23 cellular contexts compared by ENCODE assay signal in genomic region chr2:241629762-241630435, GRCh38. TPM values are rescaled to one million over a fixed set of nuclear protein-coding genes. Genes with fewer than 3 reads are reported as not detected.
DNase-seq lines count a peak whose midpoint lies in the region; ATAC-seq, FAIRE-seq and TF ChIP-seq lines count a peak whose summit lies in the region.
"Had no signal": no experiment of that assay in that cellular context is flagged by ENCODE, and none has a peak within 500 bp of the region (broad histone marks: within the 10 kb centered on the region; RNA-seq: fewer than 3 reads in every experiment).

No MANE protein-coding gene starts in this region.

- DNase-seq in GM23338 (ENCODE audit: low spot score) (no peak), amniotic epithelial cell (ENCODE audit: low read depth) (peak; percentile 24), fibroblast of peridontal ligament (ENCODE audit: extremely low read depth) (peak; percentile 47), SKM-1 (lab: John Stamatoyannopoulos, UW; ENCODE audit: unreplicated experiment) (no peak), GM12892 (ENCODE audit: insufficient read length) (no peak)
- DNase-seq in naive thymus-derived CD4-positive, alpha-beta T cell = no peak
- DNase-seq: activated CD4-positive, alpha-beta memory T cell treated with anti-CD3 and anti-CD28 coated beads, Interleukin-2, amount 10 ng/mL, durations not matched to agents 7 days and 5 days; activated T-cell treated with anti-CD3 and anti-CD28 coated beads, Interleukin-2, amount 50 U/mL, for 24 hours; H7; heart left ventricle; immature natural killer cell; NCI-H2081; NCI-H510A; stimulated activated CD4-positive, alpha-beta T cell treated with anti-CD3 and anti-CD28 coated beads, Interleukin-2, amount 100 ng/mL, for 24 hours; WERI-Rb-1 had no signal

- H3K27me3 ChIP-seq in GM23338 (ENCODE audit: insufficient read depth) (no peaks in the 10 kb centered on the region), parathyroid adenoma (ENCODE audit: control insufficient read depth, insufficient read depth, low read length) (no peaks in the 10 kb centered on the region)
- no peaks in the 10 kb centered on the region for H3K27me3 ChIP-seq in naive thymus-derived CD4-positive, alpha-beta T cell (ENCODE audit: control insufficient read depth in 2 of 2, insufficient read depth in 2 of 2, low read length in 2 of 2)
- H3K27me3 ChIP-seq: breast epithelium, esophagus muscularis mucosa, heart left ventricle, vagina had no signal

- TF ChIP-seq CTCF in GM23338 (conservative IDR thresholded peaks at IDR 0.05; ENCODE audit: low read depth in 2 of 2) (no peak), parathyroid adenoma (IDR thresholded peaks at IDR 0.05) (no peak)

- CTCF ChIA-PET in naive thymus-derived CD4-positive, alpha-beta T cell (lab: Charles Lee) = no interaction called here

- no peaks in the 10 kb centered on the region for H3K9me2 ChIP-seq in GM23338 (ENCODE audit: insufficient read depth)

- peaks cover 25% of the 10 kb centered on the region for H4K20me1 ChIP-seq in GM23338 (replicated peaks; ENCODE audit: insufficient read depth)

- H3K36me3 ChIP-seq in GM23338 (ENCODE audit: insufficient read depth) = peaks cover 9% of the 10 kb centered on the region; the same call in 1 of the 2 replicates
- H3K36me3 ChIP-seq in parathyroid adenoma (ENCODE audit: control insufficient read depth, insufficient read depth, low read length) = no peaks in the 10 kb centered on the region
- peaks cover 0 to 42% (median 0%) of the 10 kb centered on the region in 3 experiments for H3K36me3 ChIP-seq in naive thymus-derived CD4-positive, alpha-beta T cell (ENCODE audit: control insufficient read depth in 2 of 3, insufficient read depth in 3 of 3, low read length in 3 of 3)

- ATAC-seq in GM23338 (no peak), HG02759 (IDR thresholded peaks at IDR 0.05; ENCODE audit: unreplicated experiment) (no peak)
- no peak for ATAC-seq in naive thymus-derived CD4-positive, alpha-beta T cell
- ATAC-seq: activated naive CD4-positive, alpha-beta T cell treated with anti-CD3 and anti-CD28 coated beads, Interleukin-2, amount 50 U/mL, for 72 hours; heart left ventricle had no signal

- peaks cover 8% of the 10 kb centered on the region for H3K27me3 Mint-ChIP-seq in GM23338 (ENCODE audit: insufficient read depth, low read depth, poor library complexity)
- no peaks in the 10 kb centered on the region for H3K27me3 Mint-ChIP-seq in naive thymus-derived CD4-positive, alpha-beta T cell
- H3K27me3 Mint-ChIP-seq: activated CD4-positive, alpha-beta memory T cell treated with anti-CD3 and anti-CD28 coated beads, Interleukin-2, amount 10 ng/mL, durations not matched to agents 7 days and 5 days; activated T-cell treated with anti-CD3 and anti-CD28 coated beads, Interleukin-2, amount 50 U/mL, for 24 hours had no signal

- POLR2A ChIA-PET in naive thymus-derived CD4-positive, alpha-beta T cell (lab: Charles Lee) = no interaction called here

- H3K4me2 ChIP-seq in GM23338 (no peak overlapping the region), parathyroid adenoma (ENCODE audit: low read length) (peak overlapping the region; percentile 32)

- no peak overlapping the region for H3K9ac ChIP-seq in parathyroid adenoma

- H3K27ac ChIP-seq in GM23338 (ENCODE audit: low read depth) (peak overlapping the region; percentile 32; the same call in 1 of the 2 replicates), parathyroid adenoma (no peak overlapping the region)
- no peak overlapping the region for H3K27ac ChIP-seq in naive thymus-derived CD4-positive, alpha-beta T cell (ENCODE audit: low read depth, low read length)
- H3K27ac ChIP-seq: breast epithelium, heart left ventricle, HL-60, vagina, WERI-Rb-1 had no signal

- no peak overlapping the region for H3K4me3 ChIP-seq in GM23338
- H3K4me3 ChIP-seq in parathyroid adenoma (ENCODE audit: low read depth, low read length) = no peak overlapping the region
- H3K4me3 ChIP-seq in naive thymus-derived CD4-positive, alpha-beta T cell (ENCODE audit: low read length) = no peak overlapping the region
- H3K4me3 ChIP-seq: breast epithelium, esophagus muscularis mucosa, heart left ventricle, vagina had no signal

- no peaks in the 10 kb centered on the region for H3K9me3 Mint-ChIP-seq in GM23338
- H3K9me3 Mint-ChIP-seq in naive thymus-derived CD4-positive, alpha-beta T cell = no peaks in the 10 kb centered on the region
- H3K9me3 Mint-ChIP-seq: activated CD4-positive, alpha-beta memory T cell treated with anti-CD3 and anti-CD28 coated beads, Interleukin-2, amount 10 ng/mL, durations not matched to agents 7 days and 5 days; activated naive CD4-positive, alpha-beta T cell treated with anti-CD3 and anti-CD28 coated beads, Interleukin-2, amount 50 U/mL, for 72 hours; activated T-cell treated with anti-CD3 and anti-CD28 coated beads, Interleukin-2, amount 50 U/mL, for 24 hours; immature natural killer cell; T-helper 1 cell treated with Interleukin-12 subunit alpha and Interleukin-12 subunit beta and Interleukin-4 antibody, amounts not matched to agents 30 μg/mL and 1 μg/mL, for 36 hours had no signal

- H3F3A ChIP-seq in GM23338 (replicated peaks; ENCODE audit: low read depth) = peaks cover 5% of the 10 kb centered on the region; the same call in 1 of the 2 replicates

- H2AFZ ChIP-seq in GM23338 (no peak overlapping the region), parathyroid adenoma (no peak overlapping the region)

- no peaks in the 10 kb centered on the region for H3K4me1 ChIP-seq in GM23338 (ENCODE audit: insufficient read depth)
- peaks cover 9% of the 10 kb centered on the region for H3K4me1 ChIP-seq in parathyroid adenoma
- no peaks in the 10 kb centered on the region for H3K4me1 ChIP-seq in naive thymus-derived CD4-positive, alpha-beta T cell (ENCODE audit: control insufficient read depth in 2 of 2, insufficient read depth in 2 of 2, low read length in 2 of 2)
- H3K4me1 ChIP-seq: breast epithelium had no signal

- no peak for TF ChIP-seq POLR2A in GM12892 (IDR thresholded peaks at IDR 0.05; ENCODE audit: low read depth, low read length)

- H3K36me3 Mint-ChIP-seq in GM23338 (ENCODE audit: low read depth) = peaks cover 29% of the 10 kb centered on the region
- H3K36me3 Mint-ChIP-seq in naive thymus-derived CD4-positive, alpha-beta T cell = peaks cover 3 to 34% (median 5%) of the 10 kb centered on the region in 5 donors

- no peak overlapping the region for H3K4me3 Mint-ChIP-seq in GM23338
- H3K4me3 Mint-ChIP-seq in naive thymus-derived CD4-positive, alpha-beta T cell = no peak overlapping the region
- H3K4me3 Mint-ChIP-seq: activated CD4-positive, alpha-beta memory T cell treated with anti-CD3 and anti-CD28 coated beads, Interleukin-2, amount 10 ng/mL, durations not matched to agents 7 days and 5 days; activated T-cell treated with anti-CD3 and anti-CD28 coated beads, Interleukin-2, amount 50 U/mL, for 24 hours; immature natural killer cell; T-helper 1 cell treated with Interleukin-12 subunit alpha and Interleukin-12 subunit beta and Interleukin-4 antibody, amounts not matched to agents 30 μg/mL and 1 μg/mL, for 36 hours had no signal

- H3K27ac Mint-ChIP-seq in GM23338 = no peak overlapping the region
- H3K27ac Mint-ChIP-seq in naive thymus-derived CD4-positive, alpha-beta T cell = peak overlapping the region in 1 of 9 donors; percentile 83
- H3K27ac Mint-ChIP-seq: activated CD4-positive, alpha-beta memory T cell treated with anti-CD3 and anti-CD28 coated beads, Interleukin-2, amount 10 ng/mL, durations not matched to agents 7 days and 5 days; activated T-cell treated with anti-CD3 and anti-CD28 coated beads, Interleukin-2, amount 50 U/mL, for 24 hours; immature natural killer cell; T-helper 1 cell treated with Interleukin-12 subunit alpha and Interleukin-12 subunit beta and Interleukin-4 antibody, amounts not matched to agents 30 μg/mL and 1 μg/mL, for 36 hours had no signal

- no peak for FAIRE-seq in GM12892 (lab: Jason Lieb, UNC)

- no peaks in the 10 kb centered on the region for H3K9me3 ChIP-seq in parathyroid adenoma (ENCODE audit: control insufficient read depth, low read length)
- H3K9me3 ChIP-seq in naive thymus-derived CD4-positive, alpha-beta T cell (ENCODE audit: control insufficient read depth in 2 of 3, low read length in 3 of 3) = no peaks in the 10 kb centered on the region
- H3K9me3 ChIP-seq: breast epithelium, esophagus muscularis mucosa, heart left ventricle, vagina had no signal

- H3K4me1 Mint-ChIP-seq in GM23338 = 0 out of 3 replicates have a peak, but pooled peaks cover 5% of the 10 kb centered on the region
- peaks cover 11 to 30% (median 17%) of the 10 kb centered on the region in 7 donors for H3K4me1 Mint-ChIP-seq in naive thymus-derived CD4-positive, alpha-beta T cell

- H3K79me2 ChIP-seq in GM23338 (replicated peaks; ENCODE audit: insufficient read depth) = peaks cover 89% of the 10 kb centered on the region
- H3K79me2 ChIP-seq in parathyroid adenoma = peaks cover 46% of the 10 kb centered on the region

- intact Hi-C loops in naive thymus-derived CD4-positive, alpha-beta T cell (cut with micrococcal nuclease) = no loop called here

TF ChIP-seq in GM23338, 12 proteins besides CTCF, POLR2A, EP300 and RAD21 (continues in another document):
- TF ChIP-seq CREB1 (CRISPR knock-in tag; IDR thresholded peaks at IDR 0.05; ENCODE audit: low read depth) = no peak

RNA-seq across cellular contexts. Expression of gene THAP4, which starts 7.1 kb away (rescaled TPM):
- 80.4 and 81.6 TPM in 2 replicates for total RNA-seq in GM23338 (2014; rRNA removed; shearing (Covaris generic))
- polyA plus RNA-seq in GM23338 (2016; fragmentation: Nextera tagmentation; extraction: Ambion mirVana) = 62.9 and 74.0 TPM in 2 replicates
- polyA plus RNA-seq in GM12892 (2012; ENCODE audit: missing spikeins) = 30.6 TPM
- 10 to 100 TPM; 26.4 to 34.8 (median 28.1) TPM for total RNA-seq in naive thymus-derived CD4-positive, alpha-beta T cell
- polyA plus RNA-seq in naive thymus-derived CD4-positive, alpha-beta T cell = 10 to 100 TPM; 30.8 to 56.2 TPM

RNA-seq across cellular contexts. Expression of gene ATG4B, which starts 7.6 kb away (rescaled TPM):
- total RNA-seq in GM23338 (2014; rRNA removed; shearing (Covaris generic)) = 102 and 103 TPM in 2 replicates
- 104 and 116 TPM in 2 replicates for polyA plus RNA-seq in GM23338 (2016; fragmentation: Nextera tagmentation; extraction: Ambion mirVana)
- 47.6 TPM for polyA plus RNA-seq in GM12892 (2012; ENCODE audit: missing spikeins)
- 100 to 1,000 TPM in 2 of 5 experiments, 10 to 100 TPM in 3; 87.2 to 131 (median 95.0) TPM for total RNA-seq in naive thymus-derived CD4-positive, alpha-beta T cell
- polyA plus RNA-seq in naive thymus-derived CD4-positive, alpha-beta T cell = 10 to 100 TPM; 49.7 to 59.2 TPM

RNA-seq across cellular contexts. Expression of gene DTYMK, which starts 56.7 kb away (rescaled TPM):
- 38.9 and 55.4 TPM in 2 replicates for total RNA-seq in GM23338 (2014; rRNA removed; shearing (Covaris generic))
- 65.4 and 69.5 TPM in 2 replicates for polyA plus RNA-seq in GM23338 (2016; fragmentation: Nextera tagmentation; extraction: Ambion mirVana)
- polyA plus RNA-seq in GM12892 (2012; ENCODE audit: missing spikeins) = 40.0 TPM
- total RNA-seq in naive thymus-derived CD4-positive, alpha-beta T cell = 10 to 100 TPM; 12.0 to 65.7 (median 17.0) TPM
- polyA plus RNA-seq in naive thymus-derived CD4-positive, alpha-beta T cell = 10 to 100 TPM; 34.9 to 45.7 TPM

Comparison
In these comparisons a context has a peak if more than half of its experiments do, and no peak if none do; other contexts are left out.
1. DNase-seq: peak in amniotic epithelial cell (single experiment) and fibroblast of peridontal ligament (single experiment); none in GM23338 (single experiment), SKM-1 (single experiment), GM12892 (single experiment) and naive thymus-derived CD4-positive, alpha-beta T cell (0 of 9).